In the genomic region with DNA sequence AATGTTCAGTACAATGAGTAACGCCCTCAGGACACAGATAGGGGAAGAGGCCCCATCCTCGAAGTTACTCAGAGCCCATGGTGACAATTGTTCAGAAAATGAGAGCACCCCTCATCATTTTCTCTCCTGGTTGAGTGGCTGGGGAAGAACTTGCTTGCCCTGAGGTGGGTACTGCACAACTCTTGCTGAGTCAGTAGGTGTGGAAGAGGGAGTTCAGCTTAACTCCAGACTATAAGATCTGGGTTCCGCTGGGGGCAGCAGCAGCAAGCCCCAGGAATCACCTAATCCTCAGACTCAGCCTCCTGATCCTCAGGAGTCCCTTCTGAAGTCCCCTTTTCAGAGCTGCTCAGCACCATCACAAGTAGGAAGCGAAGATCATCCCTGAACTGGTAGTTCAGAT, we compare ENCODE assay signal across 33 cellular contexts.
"Had no signal": no experiment of that assay in that cellular context is flagged by ENCODE, and none has a peak within 500 bp of the region (broad histone marks: within the 10 kb centered on the region; RNA-seq: fewer than 3 reads in every experiment).

No MANE protein-coding gene starts in this region.

- H3K27ac ChIP-seq: ascending aorta, cardiac muscle cell, colonic mucosa, dorsolateral prefrontal cortex, gastroesophageal sphincter, hepatocyte, parathyroid adenoma, psoas muscle, suprapubic skin, tibial artery had no signal

- H3K4me2 ChIP-seq: hepatocyte, smooth muscle cell had no signal

- H2AFZ ChIP-seq: hepatocyte, parathyroid adenoma had no signal

- H3K9me3 Mint-ChIP-seq: activated CD4-positive, alpha-beta memory T cell treated with anti-CD3 and anti-CD28 coated beads for 36 hours; activated CD4-positive, alpha-beta T cell treated with anti-CD3 and anti-CD28 coated beads, Interleukin-2, amount 10 ng/mL, durations not matched to agents 24 days and 14 days; activated naive CD8-positive, alpha-beta T cell treated with anti-CD3 and anti-CD28 coated beads, Interleukin-2, amount 10 ng/mL, durations not matched to agents 7 days and 5 days; activated T-helper 1 cell treated with anti-CD3 and anti-CD28 coated beads, Interleukin-12 subunit alpha, Interleukin-12 subunit beta, Interleukin-2, Interleukin-4 antibody, amounts not matched to agents 30 ng/mL and 10 ng/mL and 1 ng/mL, durations not matched to agents 14 hours and 24 hours and 36 hours had no signal

- H3K27me3 Mint-ChIP-seq: activated CD4-positive, alpha-beta memory T cell treated with anti-CD3 and anti-CD28 coated beads for 36 hours; activated CD4-positive, alpha-beta T cell treated with anti-CD3 and anti-CD28 coated beads, Interleukin-2, amount 10 ng/mL, durations not matched to agents 24 days and 14 days; activated naive CD4-positive, alpha-beta T cell treated with anti-CD3 and anti-CD28 coated beads, Interleukin-2, amount 10 ng/mL, durations not matched to agents 7 days and 5 days; activated naive CD8-positive, alpha-beta T cell treated with anti-CD3 and anti-CD28 coated beads, Interleukin-2, amount 10 ng/mL, durations not matched to agents 7 days and 5 days; brain had no signal

- H3K9ac ChIP-seq: parathyroid adenoma had no signal

- H3K36me3 Mint-ChIP-seq: activated CD4-positive, alpha-beta memory T cell treated with anti-CD3 and anti-CD28 coated beads for 36 hours; activated naive CD4-positive, alpha-beta T cell treated with anti-CD3 and anti-CD28 coated beads, Interleukin-2, amount 10 ng/mL, durations not matched to agents 7 days and 5 days; activated naive CD8-positive, alpha-beta T cell treated with anti-CD3 and anti-CD28 coated beads, Interleukin-2, amount 10 ng/mL, durations not matched to agents 7 days and 5 days; brain; naive thymus-derived CD4-positive, alpha-beta T cell; stimulated activated naive B cell treated with anti-CD40 and anti-IgM and Interleukin-4, amounts not matched to agents 10 μg/mL and 1 μg/mL and 100 μg/mL, for 72 hours had no signal

- H3K79me2 ChIP-seq: hepatocyte, parathyroid adenoma had no signal

- H3K4me1 Mint-ChIP-seq: activated CD4-positive, alpha-beta T cell treated with anti-CD3 and anti-CD28 coated beads, Interleukin-2, amount 10 ng/mL, durations not matched to agents 24 days and 14 days; activated naive CD4-positive, alpha-beta T cell treated with anti-CD3 and anti-CD28 coated beads, Interleukin-2, amount 10 ng/mL, durations not matched to agents 7 days and 5 days; activated naive CD8-positive, alpha-beta T cell treated with anti-CD3 and anti-CD28 coated beads, Interleukin-2, amount 10 ng/mL, durations not matched to agents 7 days and 5 days; naive thymus-derived CD4-positive, alpha-beta T cell; stimulated activated naive B cell treated with anti-CD40 and anti-IgM and Interleukin-4, amounts not matched to agents 10 μg/mL and 1 μg/mL and 100 μg/mL, for 72 hours had no signal

- H3K36me3 ChIP-seq: ascending aorta, cardiac muscle cell, colonic mucosa, gastroesophageal sphincter, suprapubic skin, tibial artery had no signal

- H3K4me1 ChIP-seq: ascending aorta, colonic mucosa, gastroesophageal sphincter, parathyroid adenoma, psoas muscle, suprapubic skin, tibial artery had no signal

- H3K27me3 ChIP-seq: ascending aorta, cardiac muscle cell, colonic mucosa, hepatocyte, suprapubic skin, tibial artery had no signal

- DNase-seq: activated CD4-positive, alpha-beta memory T cell treated with anti-CD3 and anti-CD28 coated beads for 36 hours; activated CD4-positive, alpha-beta T cell treated with anti-CD3 and anti-CD28 coated beads, Interleukin-2, amount 10 ng/mL, durations not matched to agents 24 days and 14 days; activated CD4-positive, CD25-positive, alpha-beta regulatory T cell treated with anti-CD3 and anti-CD28 coated beads, Interleukin-2, amount 50 U/mL, for 72 hours; activated CD8-positive, alpha-beta memory T cell treated with anti-CD3 and anti-CD28 coated beads, Interleukin-2, amount 50 U/mL, for 4 hours; activated effector memory CD4-positive, alpha-beta T cell treated with anti-CD3 and anti-CD28 coated beads, Interleukin-2, amount 50 U/mL, for 16 hours; activated naive CD4-positive, alpha-beta T cell treated with anti-CD3 and anti-CD28 coated beads, Interleukin-2, amount 10 ng/mL, durations not matched to agents 7 days and 5 days; activated naive CD8-positive, alpha-beta T cell treated with anti-CD3 and anti-CD28 coated beads, Interleukin-2, amount 10 ng/mL, durations not matched to agents 7 days and 5 days; activated T-cell treated with anti-CD3 and anti-CD28 coated beads, Interleukin-2, amount 50 U/mL, for 1 hour; cerebellar nuclear complex; colonic mucosa; dorsolateral prefrontal cortex; effector memory CD4-positive, alpha-beta T cell; left cardiac atrium; mammary epithelial cell; midbrain; naive thymus-derived CD4-positive, alpha-beta T cell; occipital lobe; psoas muscle; stimulated activated CD4-positive, alpha-beta T cell treated with anti-CD3 and anti-CD28 coated beads, Interleukin-1b, Interleukin-23, amount 100 ng/mL, for 48 hours; stimulated activated naive B cell treated with anti-CD40 and anti-IgM and Interleukin-4, amounts not matched to agents 10 μg/mL and 1 μg/mL and 100 μg/mL, for 72 hours; T-helper 1 cell; T-helper 9 cell; tibial artery had no signal

- H3K27ac Mint-ChIP-seq: activated CD4-positive, alpha-beta memory T cell treated with anti-CD3 and anti-CD28 coated beads for 36 hours; activated CD4-positive, alpha-beta T cell treated with anti-CD3 and anti-CD28 coated beads, Interleukin-2, amount 10 ng/mL, durations not matched to agents 24 days and 14 days; activated naive CD4-positive, alpha-beta T cell treated with anti-CD3 and anti-CD28 coated beads, Interleukin-2, amount 10 ng/mL, durations not matched to agents 7 days and 5 days; activated naive CD8-positive, alpha-beta T cell treated with anti-CD3 and anti-CD28 coated beads, Interleukin-2, amount 10 ng/mL, durations not matched to agents 7 days and 5 days; activated T-helper 1 cell treated with anti-CD3 and anti-CD28 coated beads, Interleukin-12 subunit alpha, Interleukin-12 subunit beta, Interleukin-2, Interleukin-4 antibody, amounts not matched to agents 30 ng/mL and 10 ng/mL and 1 ng/mL, durations not matched to agents 14 hours and 24 hours and 36 hours; brain; naive thymus-derived CD4-positive, alpha-beta T cell; stimulated activated naive B cell treated with anti-CD40 and anti-IgM and Interleukin-4, amounts not matched to agents 10 μg/mL and 1 μg/mL and 100 μg/mL, for 72 hours had no signal

- H3K4me3 Mint-ChIP-seq: activated CD4-positive, alpha-beta memory T cell treated with anti-CD3 and anti-CD28 coated beads for 36 hours; activated CD4-positive, alpha-beta T cell treated with anti-CD3 and anti-CD28 coated beads, Interleukin-2, amount 10 ng/mL, durations not matched to agents 24 days and 14 days; activated naive CD4-positive, alpha-beta T cell treated with anti-CD3 and anti-CD28 coated beads, Interleukin-2, amount 10 ng/mL, durations not matched to agents 7 days and 5 days; activated naive CD8-positive, alpha-beta T cell treated with anti-CD3 and anti-CD28 coated beads, Interleukin-2, amount 10 ng/mL, durations not matched to agents 7 days and 5 days; activated T-helper 1 cell treated with anti-CD3 and anti-CD28 coated beads, Interleukin-12 subunit alpha, Interleukin-12 subunit beta, Interleukin-2, Interleukin-4 antibody, amounts not matched to agents 30 ng/mL and 10 ng/mL and 1 ng/mL, durations not matched to agents 14 hours and 24 hours and 36 hours; brain; naive thymus-derived CD4-positive, alpha-beta T cell; stimulated activated naive B cell treated with anti-CD40 and anti-IgM and Interleukin-4, amounts not matched to agents 10 μg/mL and 1 μg/mL and 100 μg/mL, for 72 hours had no signal

- ATAC-seq: gastroesophageal sphincter; left cardiac atrium; naive thymus-derived CD4-positive, alpha-beta T cell; psoas muscle; stimulated activated naive B cell treated with anti-CD40 and anti-IgM and Interleukin-4, amounts not matched to agents 10 μg/mL and 1 μg/mL and 100 μg/mL, for 72 hours had no signal

- FAIRE-seq: keratinocyte had no signal

- H3K9me3 ChIP-seq: ascending aorta, colonic mucosa, psoas muscle, suprapubic skin, tibial artery had no signal

- H3K4me3 ChIP-seq: ascending aorta, cardiac muscle cell, colonic mucosa, dorsolateral prefrontal cortex, gastroesophageal sphincter, hepatocyte, psoas muscle, smooth muscle cell, suprapubic skin, tibial artery had no signal
